Comparison of ENCODE assay signal across 15 cellular contexts in genomic region chr5:36300181-36300926, GRCh38. TPM values are rescaled to one million over a fixed set of nuclear protein-coding genes. Genes with fewer than 3 reads are reported as not detected.
DNase-seq lines count a peak whose midpoint lies in the region; TF ChIP-seq lines count a peak whose summit lies in the region.
"Had no signal": no experiment of that assay in that cellular context is flagged by ENCODE, and none has a peak within 500 bp of the region (broad histone marks: within the 10 kb centered on the region; RNA-seq: fewer than 3 reads in every experiment).

No MANE protein-coding gene starts in this region.

- H2BK5ac ChIP-seq in mesendoderm (ENCODE audit: low read length) = no peak overlapping the region

- H3K56ac ChIP-seq in mesendoderm (ENCODE audit: low read length) = no peak overlapping the region

- WGBS in prostate gland = 26% methylated on average over 3 of the region's 3 CpGs
- no CpG with 5 or more reads among the region's 3 CpGs for WGBS in mesendoderm (ENCODE audit: extremely low coverage, insufficient coverage, low lambda C conversion rate)

- DNase-seq in AG09319 (ENCODE audit: extremely low read depth, low read depth) (peak; percentile 16), NCI-H2196 treated with DMSO at 0.1 percent for 48 hours (lab: John Stamatoyannopoulos, UW; ENCODE audit: unreplicated experiment) (peak; percentile 52), fibroblast of mammary gland (ENCODE audit: low read depth) (peak; percentile 39), prostate gland (ENCODE audit: low spot score) (peak; percentile 14), NCI-H446 (lab: John Stamatoyannopoulos, UW) (no peak), mesendoderm (no peak), NK-92 (lab: John Stamatoyannopoulos, UW; ENCODE audit: unreplicated experiment) (no peak)
- no peak for DNase-seq in stimulated activated CD4-positive, alpha-beta T cell treated with anti-CD3 and anti-CD28 coated beads, Interleukin-12 subunit alpha, Interleukin-12 subunit beta, amount 100 ng/mL, for 4 hours
- DNase-seq: DMS79 treated with DMSO at 0.1 percent for 48 hours, foreskin melanocyte, NCI-H774, SIG-M5, WERI-Rb-1 had no signal

- H3K79me2 ChIP-seq in mesendoderm (ENCODE audit: control insufficient read depth, insufficient read depth, low read length) = no peaks in the 10 kb centered on the region

- H3K27ac ChIP-seq in prostate gland (peak overlapping the region; percentile 77 to 84), mesendoderm (ENCODE audit: low read depth, low read length) (no peak overlapping the region)
- H3K27ac ChIP-seq: WERI-Rb-1 had no signal

- no peak for TF ChIP-seq POLR2A in prostate gland (IDR thresholded peaks at IDR 0.05)

- H3K4ac ChIP-seq in mesendoderm (ENCODE audit: low read depth, low read length) = no peak overlapping the region

- intact Hi-C loops in prostate gland (cut with DNase I) = loop anchor here (5.0 kb wide), 2 partner anchors 33 to 123 kb away; no protein-coding TSS in a partner anchor

- H3K23ac ChIP-seq in mesendoderm (ENCODE audit: low read length) = no peak overlapping the region

- TF ChIP-seq CTCF in AG09319 (IDR thresholded peaks at IDR 0.05; ENCODE audit: low read depth, low read length) (no peak), fibroblast of mammary gland (conservative IDR thresholded peaks at IDR 0.05; ENCODE audit: control insufficient read depth, insufficient read depth, low read depth, low read length) (no peak), prostate gland (IDR thresholded peaks at IDR 0.05) (no peak)

- H3K9ac ChIP-seq in mesendoderm (ENCODE audit: low read length) = no peak overlapping the region

- H4K5ac ChIP-seq in mesendoderm (ENCODE audit: low read length) = no peak overlapping the region

- no peak overlapping the region for H3K18ac ChIP-seq in mesendoderm (ENCODE audit: low read length)

- no peak overlapping the region for H2BK120ac ChIP-seq in mesendoderm (ENCODE audit: low read depth, low read length)

- H3K36me3 ChIP-seq in prostate gland (no peaks in the 10 kb centered on the region), mesendoderm (ENCODE audit: control insufficient read depth, insufficient read depth, low read length) (no peaks in the 10 kb centered on the region)
- H3K36me3 ChIP-seq: WERI-Rb-1 had no signal

- H3K4me1 ChIP-seq in prostate gland (replicated peaks) (no peaks in the 10 kb centered on the region), mesendoderm (ENCODE audit: control insufficient read depth, low read depth, low read length) (no peaks in the 10 kb centered on the region)

- H4K8ac ChIP-seq in mesendoderm (ENCODE audit: low read depth, low read length) = no peak overlapping the region

- no peak overlapping the region for H3K4me3 ChIP-seq in fibroblast of mammary gland (ENCODE audit: control insufficient read depth, low read depth, low read length)
- peak overlapping the region; percentile 19 to 35 for H3K4me3 ChIP-seq in prostate gland
- H3K4me3 ChIP-seq in mesendoderm (ENCODE audit: low read length) = no peak overlapping the region

- no peak overlapping the region for H2BK15ac ChIP-seq in mesendoderm (replicated peaks; ENCODE audit: low read depth)

- H3K4me2 ChIP-seq in mesendoderm (ENCODE audit: low read length) = no peak overlapping the region

- no peaks in the 10 kb centered on the region for H3K79me1 ChIP-seq in mesendoderm (ENCODE audit: low read length)

- no peaks in the 10 kb centered on the region for H3K9me3 ChIP-seq in prostate gland

- H3K27me3 ChIP-seq in prostate gland (replicated peaks; ENCODE audit: insufficient read depth) (no peaks in the 10 kb centered on the region), mesendoderm (ENCODE audit: insufficient read depth, low read length, poor library complexity) (no peaks in the 10 kb centered on the region)

- no peak overlapping the region for H2AK5ac ChIP-seq in mesendoderm (ENCODE audit: low read length)

RNA-seq across cellular contexts. Expression of gene RANBP3L, which starts 1.3 kb away (rescaled TPM):
- 10 to 100 TPM; 17.7 to 21.2 TPM for total RNA-seq in prostate gland
- polyA plus RNA-seq in mesendoderm (2013, experiment 1 of 2) = not detected
- polyA plus RNA-seq in mesendoderm (2013, experiment 2 of 2) = not detected
- total RNA-seq: neural crest cell had no signal
- polyA plus RNA-seq: keratinocyte had no signal

RNA-seq across cellular contexts. Expression of gene NADK2, which starts 58.6 kb away (rescaled TPM):
- total RNA-seq in prostate gland = 10 to 100 TPM; 21.6 to 37.9 TPM
- 6.0 TPM for polyA plus RNA-seq in mesendoderm (2013, experiment 1 of 2)
- polyA plus RNA-seq in mesendoderm (2013, experiment 2 of 2) = 5.9 TPM

Comparison
In these comparisons a context has a peak if more than half of its experiments do, and no peak if none do; other contexts are left out.
1. DNase-seq: peak in AG09319 (single experiment), NCI-H2196 treated with DMSO at 0.1 percent for 48 hours (single experiment), fibroblast of mammary gland (single experiment) and prostate gland (single experiment); none in stimulated activated CD4-positive, alpha-beta T cell treated with anti-CD3 and anti-CD28 coated beads, Interleukin-12 subunit alpha, Interleukin-12 subunit beta, amount 100 ng/mL, for 4 hours (single experiment), NCI-H446 (0 of 2), mesendoderm (single experiment) and NK-92 (single experiment).
2. H3K4me3 ChIP-seq: peak in prostate gland (2 of 2); none in fibroblast of mammary gland (single experiment) and mesendoderm (single experiment).